10 cellular contexts compared by ENCODE assay signal in genomic region chr3:37863949-37864822, GRCh38. TPM values are rescaled to one million over a fixed set of nuclear protein-coding genes. Genes with fewer than 3 reads are reported as not detected.
A peak's percentile ranks its signal among the peaks of the same experiment; 100 is the strongest.
DNase-seq lines count a peak whose midpoint lies in the region; ATAC-seq and TF ChIP-seq lines count a peak whose summit lies in the region.
"Had no signal": no experiment of that assay in that cellular context is flagged by ENCODE, and none has a peak within 500 bp of the region (broad histone marks: within the 10 kb centered on the region; RNA-seq: fewer than 3 reads in every experiment).

No MANE protein-coding gene starts in this region.

- peaks cover 87% of the 10 kb centered on the region for H3K79me2 ChIP-seq in mammary epithelial cell (ENCODE audit: insufficient read depth, low read length)

- intact Hi-C loops in natural killer cell (cut with micrococcal nuclease), result no loop called here
- intact Hi-C loops in mammary epithelial cell (cut with micrococcal nuclease), result loop anchor here (2.0 kb wide), 1 partner anchor 73 kb away; no protein-coding TSS in a partner anchor
- intact Hi-C loops in vagina (cut with DNase I), result no loop called here

- H3K27me3 Mint-ChIP-seq in natural killer cell (ENCODE audit: low read depth in 2 of 2), result peaks cover 25 to 31% of the 10 kb centered on the region in 2 donors
- H3K27me3 Mint-ChIP-seq in natural killer cell treated with Interleukin-12 subunit alpha and Interleukin-12 subunit beta and Interleukin-15 and Interleukin-18, amount 100 ng/mL, for 72 hours, result peaks cover 24 to 31% of the 10 kb centered on the region in 2 donors

- TF ChIP-seq CTCF in natural killer cell (IDR thresholded peaks at IDR 0.05) (no peak), mammary epithelial cell (conservative IDR thresholded peaks at IDR 0.05 in 1 of 2, IDR thresholded peaks at IDR 0.05 in 1 of 2; ENCODE audit: extremely low read depth in 1 of 2, insufficient read depth in 1 of 2, low read depth in 1 of 2, low read length in 2 of 2) (no peak), vagina (IDR thresholded peaks at IDR 0.05) (no peak)

- H3K9ac ChIP-seq in mammary epithelial cell (ENCODE audit: insufficient read depth, low read length) (no peak overlapping the region), muscle layer of colon (ENCODE audit: low read length) (no peak overlapping the region)

- H3K4me3 Mint-ChIP-seq in natural killer cell, result peak overlapping the region; percentile 21
- no peak overlapping the region for H3K4me3 Mint-ChIP-seq in natural killer cell treated with Interleukin-12 subunit alpha and Interleukin-12 subunit beta and Interleukin-15 and Interleukin-18, amount 100 ng/mL, for 72 hours

- H3K27ac ChIP-seq in mammary epithelial cell (ENCODE audit: insufficient read depth, low read depth, low read length) (no peak overlapping the region), muscle layer of colon (ENCODE audit: low read depth, low read length) (peak overlapping the region; percentile 89), vagina (peak overlapping the region; percentile 83)

- no peaks in the 10 kb centered on the region for H3K36me3 ChIP-seq in mammary epithelial cell (ENCODE audit: insufficient read depth, low read length)
- no peaks in the 10 kb centered on the region for H3K36me3 ChIP-seq in muscle layer of colon (ENCODE audit: insufficient read depth, low read length)
- H3K36me3 ChIP-seq in vagina, result no peaks in the 10 kb centered on the region

- no peaks in the 10 kb centered on the region for H4K20me1 ChIP-seq in mammary epithelial cell (ENCODE audit: insufficient read depth, low read length)

- ATAC-seq in natural killer cell (no peak), GM18520 (IDR thresholded peaks at IDR 0.05; ENCODE audit: unreplicated experiment) (no peak), GM18907 (IDR thresholded peaks at IDR 0.05; ENCODE audit: unreplicated experiment) (no peak)
- no peak for ATAC-seq in natural killer cell treated with Interleukin-12 subunit alpha and Interleukin-12 subunit beta and Interleukin-15 and Interleukin-18, amount 100 ng/mL, for 72 hours

- TF ChIP-seq POLR2A in vagina (IDR thresholded peaks at IDR 0.05), result no peak

- H3K9me3 ChIP-seq in mammary epithelial cell (replicated peaks; ENCODE audit: insufficient read depth, low read length), result no peaks in the 10 kb centered on the region
- H3K9me3 ChIP-seq in muscle layer of colon (ENCODE audit: low read length), result no peaks in the 10 kb centered on the region
- no peaks in the 10 kb centered on the region for H3K9me3 ChIP-seq in vagina

- no peaks in the 10 kb centered on the region for H3K9me3 Mint-ChIP-seq in natural killer cell
- no peaks in the 10 kb centered on the region for H3K9me3 Mint-ChIP-seq in natural killer cell treated with Interleukin-12 subunit alpha and Interleukin-12 subunit beta and Interleukin-15 and Interleukin-18, amount 100 ng/mL, for 72 hours
- H3K9me3 Mint-ChIP-seq: activated CD4-positive, alpha-beta T cell treated with anti-CD3 and anti-CD28 coated beads, Interleukin-2, amount 10 ng/mL, durations not matched to agents 7 days and 5 days had no signal

- no peaks in the 10 kb centered on the region for H3K36me3 Mint-ChIP-seq in natural killer cell
- no peaks in the 10 kb centered on the region for H3K36me3 Mint-ChIP-seq in natural killer cell treated with Interleukin-12 subunit alpha and Interleukin-12 subunit beta and Interleukin-15 and Interleukin-18, amount 100 ng/mL, for 72 hours

- in situ Hi-C loops in mammary epithelial cell (cut with MboI; ENCODE audit: low sequenced_read_pairs in 2 of 2), result no loop called here

- no peak overlapping the region for H2AFZ ChIP-seq in mammary epithelial cell (ENCODE audit: low read depth, low read length)

- no peak for DNase-seq in natural killer cell
- no peak for DNase-seq in natural killer cell treated with Interleukin-12 subunit alpha and Interleukin-12 subunit beta and Interleukin-15 and Interleukin-18, amount 100 ng/mL, for 72 hours (ENCODE audit: low spot score)
- peak; percentile 40 for DNase-seq in mammary epithelial cell
- no peak for DNase-seq in vagina (ENCODE audit: extremely low spot score in 2 of 2)
- no peak for DNase-seq in NCI-H1930 (lab: John Stamatoyannopoulos, UW)
- DNase-seq: effector CD8-positive, alpha-beta T cell had no signal

- no peak overlapping the region for H3K27ac Mint-ChIP-seq in natural killer cell
- no peak overlapping the region for H3K27ac Mint-ChIP-seq in natural killer cell treated with Interleukin-12 subunit alpha and Interleukin-12 subunit beta and Interleukin-15 and Interleukin-18, amount 100 ng/mL, for 72 hours
- H3K27ac Mint-ChIP-seq: activated CD4-positive, alpha-beta T cell treated with anti-CD3 and anti-CD28 coated beads, Interleukin-2, amount 10 ng/mL, durations not matched to agents 7 days and 5 days had no signal

- peak overlapping the region; percentile 64 to 82 (median 75) for H3K4me3 ChIP-seq in mammary epithelial cell (replicated peaks in 1 of 3; ENCODE audit: insufficient read depth in 1 of 3, low read depth in 2 of 3, low read length in 3 of 3)
- no peak overlapping the region for H3K4me3 ChIP-seq in muscle layer of colon (ENCODE audit: low read depth in 1 of 2, low read length in 2 of 2)
- peak overlapping the region in 1 of 2 donors; percentile 86 for H3K4me3 ChIP-seq in vagina

- 45% methylated on average over 5 of the region's 5 CpGs for WGBS in mammary epithelial cell (ENCODE audit: low coverage, missing lambda C conversion rate)

- peak overlapping the region; percentile 85 for H3K4me2 ChIP-seq in mammary epithelial cell (ENCODE audit: insufficient read depth, low read depth, low read length)

- H3K27me3 ChIP-seq in mammary epithelial cell (ENCODE audit: insufficient read depth, low read length) (no peaks in the 10 kb centered on the region), muscle layer of colon (ENCODE audit: control insufficient read depth in 1 of 2, insufficient read depth in 2 of 2, low read length in 2 of 2) (no peaks in the 10 kb centered on the region), vagina (no peaks in the 10 kb centered on the region)

- BruUV-seq in mammary epithelial cell (replicated peaks; lab: Mats Ljungman, UMichigan), result no TSS peak

- H3K4me1 Mint-ChIP-seq in natural killer cell, result peaks cover 8 to 10% of the 10 kb centered on the region in 2 donors
- peaks cover 10 to 16% of the 10 kb centered on the region in 2 donors for H3K4me1 Mint-ChIP-seq in natural killer cell treated with Interleukin-12 subunit alpha and Interleukin-12 subunit beta and Interleukin-15 and Interleukin-18, amount 100 ng/mL, for 72 hours (ENCODE audit: low read depth in 2 of 2)

- dilution Hi-C loops in mammary epithelial cell (cut with HindIII; ENCODE audit: low sequenced_read_pairs), result no loop called here

- peaks cover 41% of the 10 kb centered on the region for H3K4me1 ChIP-seq in mammary epithelial cell (ENCODE audit: insufficient read depth, low read length)
- peaks cover 34% of the 10 kb centered on the region for H3K4me1 ChIP-seq in muscle layer of colon (ENCODE audit: insufficient read depth, low read length)
- H3K4me1 ChIP-seq in vagina, result peaks cover 52% of the 10 kb centered on the region

- CTCF ChIA-PET in mammary epithelial cell (lab: Charles Lee; ENCODE audit: low non-redundant PET), result interaction anchor here (0.6 kb wide), 1 partner anchor 1514 kb away, joined by 6 read pairs; no protein-coding TSS in a partner anchor

RNA-seq across cellular contexts. Expression of gene CTDSPL, which starts 2.5 kb away (rescaled TPM):
- total RNA-seq in natural killer cell (1 to 10 TPM in 2 of 3 donors, under 1 TPM in 1; 0.50 to 3.4 (median 1.8) TPM), mammary epithelial cell (10 to 100 TPM; 65.3 to 81.7 TPM), vagina (28.0 TPM)
- total RNA-seq in natural killer cell treated with Interleukin-12 subunit alpha and Interleukin-12 subunit beta and Interleukin-15 and Interleukin-18, amount 100 ng/mL, for 72 hours, result 1 to 10 TPM in 1 of 2 donors, under 1 TPM in 1; 0.69 to 1.3 TPM
- 86.8 TPM for polyA plus RNA-seq in mammary epithelial cell
- polyA minus RNA-seq in mammary epithelial cell, result 149 TPM

Comparison
In these comparisons a context has a peak if more than half of its experiments do, and no peak if none do; other contexts are left out.
1. H3K4me3 ChIP-seq: peak in mammary epithelial cell (3 of 3); none in muscle layer of colon (0 of 2).